9 cellular contexts compared by ENCODE assay signal in genomic region chr3:156685198-156685597, GRCh38. TPM values are rescaled to one million over a fixed set of nuclear protein-coding genes. Genes with fewer than 3 reads are reported as not detected.
DNase-seq lines count a peak whose midpoint lies in the region; ATAC-seq, FAIRE-seq and TF ChIP-seq lines count a peak whose summit lies in the region.
"Had no signal": no experiment of that assay in that cellular context is flagged by ENCODE, and none has a peak within 500 bp of the region (broad histone marks: within the 10 kb centered on the region; RNA-seq: fewer than 3 reads in every experiment).

No MANE protein-coding gene starts in this region.

- H3K4me2 ChIP-seq in astrocyte (ENCODE audit: low read length), result peak overlapping the region; percentile 45

- H3K27ac Mint-ChIP-seq in astrocyte (ENCODE audit: unreplicated experiment), result no peak overlapping the region
- H3K27ac Mint-ChIP-seq in natural killer cell treated with Interleukin-12 subunit alpha and Interleukin-12 subunit beta and Interleukin-15 and Interleukin-18, amount 100 ng/mL, for 72 hours, result peak overlapping the region; percentile 67 to 75

- H3K36me3 Mint-ChIP-seq in astrocyte (ENCODE audit: low read depth, unreplicated experiment), result peaks cover 3% of the 10 kb centered on the region
- H3K36me3 Mint-ChIP-seq in natural killer cell treated with Interleukin-12 subunit alpha and Interleukin-12 subunit beta and Interleukin-15 and Interleukin-18, amount 100 ng/mL, for 72 hours, result peaks cover 24% of the 10 kb centered on the region

- H3K4me3 Mint-ChIP-seq in astrocyte (ENCODE audit: unreplicated experiment), result peak overlapping the region; percentile 54
- H3K4me3 Mint-ChIP-seq in natural killer cell treated with Interleukin-12 subunit alpha and Interleukin-12 subunit beta and Interleukin-15 and Interleukin-18, amount 100 ng/mL, for 72 hours, result peak overlapping the region; percentile 68

- H3K27me3 Mint-ChIP-seq in astrocyte (ENCODE audit: low read depth, unreplicated experiment), result no peaks in the 10 kb centered on the region
- H3K27me3 Mint-ChIP-seq in natural killer cell treated with Interleukin-12 subunit alpha and Interleukin-12 subunit beta and Interleukin-15 and Interleukin-18, amount 100 ng/mL, for 72 hours, result no peaks in the 10 kb centered on the region
- H3K27me3 Mint-ChIP-seq: brain had no signal

- H3K4me1 Mint-ChIP-seq in astrocyte (ENCODE audit: low read depth, unreplicated experiment), result peaks cover 70% of the 10 kb centered on the region
- peaks cover 60 to 69% of the 10 kb centered on the region in 2 donors for H3K4me1 Mint-ChIP-seq in natural killer cell treated with Interleukin-12 subunit alpha and Interleukin-12 subunit beta and Interleukin-15 and Interleukin-18, amount 100 ng/mL, for 72 hours (ENCODE audit: low read depth in 2 of 2)

- H3K27ac ChIP-seq in astrocyte (ENCODE audit: low read depth, low read length), result no peak overlapping the region

- peaks cover 53% of the 10 kb centered on the region for H3K4me1 ChIP-seq in astrocyte (ENCODE audit: insufficient read depth, low read length)

- TF ChIP-seq CTCF in astrocyte (IDR thresholded peaks at IDR 0.05; ENCODE audit: insufficient read depth, low read depth, low read length), result no peak

- no peaks in the 10 kb centered on the region for H3K9me3 Mint-ChIP-seq in astrocyte (ENCODE audit: unreplicated experiment)
- no peaks in the 10 kb centered on the region for H3K9me3 Mint-ChIP-seq in natural killer cell treated with Interleukin-12 subunit alpha and Interleukin-12 subunit beta and Interleukin-15 and Interleukin-18, amount 100 ng/mL, for 72 hours
- H3K9me3 Mint-ChIP-seq: brain had no signal

- FAIRE-seq in astrocyte (lab: Jason Lieb, UNC), result peak; percentile 17

- H3K36me3 ChIP-seq in astrocyte (ENCODE audit: insufficient read depth, low read length), result peaks cover 17% of the 10 kb centered on the region

- no peaks in the 10 kb centered on the region for H3K9me3 ChIP-seq in astrocyte (ENCODE audit: insufficient read depth, low read depth, low read length)

- H3K4me3 ChIP-seq in astrocyte (ENCODE audit: insufficient read depth, low read depth, low read length), result no peak overlapping the region

- peak; percentile 19 for DNase-seq in NCI-H2196 (lab: John Stamatoyannopoulos, UW; ENCODE audit: unreplicated experiment)
- no peak for DNase-seq in NCI-H2196 treated with DMSO at 0.1 percent for 48 hours (lab: John Stamatoyannopoulos, UW; ENCODE audit: unreplicated experiment)
- DNase-seq in astrocyte (ENCODE audit: low read depth), result no peak
- DNase-seq in natural killer cell treated with Interleukin-12 subunit alpha and Interleukin-12 subunit beta and Interleukin-15 and Interleukin-18, amount 100 ng/mL, for 72 hours (ENCODE audit: low spot score), result no peak
- DNase-seq in stimulated activated CD8-positive, alpha-beta memory T cell treated with anti-CD3 and anti-CD28 coated beads, Interleukin-4, amount 100 ng/mL, for 48 hours, result no peak
- DNase-seq in mucosa of gallbladder (ENCODE audit: low spot score), result no peak

- H4K20me1 ChIP-seq in astrocyte (ENCODE audit: insufficient read depth, low read length), result peaks cover 91% of the 10 kb centered on the region

- peaks cover 100% of the 10 kb centered on the region for H3K79me2 ChIP-seq in astrocyte (ENCODE audit: insufficient read depth, low read length)

- H3K27me3 ChIP-seq in astrocyte (ENCODE audit: insufficient read depth, low read length), result no peaks in the 10 kb centered on the region

- no peak overlapping the region for H3K9ac ChIP-seq in astrocyte (ENCODE audit: low read length)

- ATAC-seq in HG03025 (IDR thresholded peaks at IDR 0.05; ENCODE audit: low FRiP score, unreplicated experiment) (peak; percentile 35), HG03159 (IDR thresholded peaks at IDR 0.05; ENCODE audit: unreplicated experiment) (no peak)
- ATAC-seq in natural killer cell treated with Interleukin-12 subunit alpha and Interleukin-12 subunit beta and Interleukin-15 and Interleukin-18, amount 100 ng/mL, for 72 hours, result peak; percentile 69 to 72

- no peak overlapping the region for H2AFZ ChIP-seq in astrocyte (ENCODE audit: low read depth, low read length)

RNA-seq across cellular contexts. Expression of gene TIPARP, which starts 10.8 kb away (rescaled TPM):
- total RNA-seq in astrocyte (55.5 and 74.2 TPM in 2 replicates), mucosa of gallbladder (28.5 TPM)
- total RNA-seq in natural killer cell treated with Interleukin-12 subunit alpha and Interleukin-12 subunit beta and Interleukin-15 and Interleukin-18, amount 100 ng/mL, for 72 hours, result 10 to 100 TPM; 35.9 to 38.0 TPM
